Comparison of ENCODE assay signal across 10 cellular contexts in genomic region chr17:40906613-40907012, GRCh38. TPM values are rescaled to one million over a fixed set of nuclear protein-coding genes. Genes with fewer than 3 reads are reported as not detected.
"Had no signal": no experiment of that assay in that cellular context is flagged by ENCODE, and none has a peak within 500 bp of the region (broad histone marks: within the 10 kb centered on the region; RNA-seq: fewer than 3 reads in every experiment).

No MANE protein-coding gene starts in this region.

- H3K27ac ChIP-seq: HL-60, KMS-11 had no signal

- ATAC-seq: GM23338, HCT116, HepG2 had no signal

- H3K9me3 ChIP-seq: HAP-1 had no signal

- H3K36me3 ChIP-seq: HAP-1 had no signal

- H3K4me3 ChIP-seq: GM23338, HAP-1 had no signal

- DNase-seq: H7, KBM-7 had no signal

- H3K4me2 ChIP-seq: GM23338, KMS-11 had no signal

- H2AFZ ChIP-seq: GM23338 had no signal

- H3K9ac ChIP-seq: KMS-11 had no signal

RNA-seq across cellular contexts. Expression of gene KRT20, which starts 21.6 kb away (rescaled TPM):
- total RNA-seq: GM23338, H1, H7, HT1080 had no signal
- polyA plus RNA-seq: GM23338, H1 had no signal

RNA-seq across cellular contexts. Expression of gene KRT23, which starts 30.8 kb away (rescaled TPM):
- total RNA-seq: GM23338, H1, H7, HT1080 had no signal
- polyA plus RNA-seq: GM23338, H1 had no signal

RNA-seq across cellular contexts. Expression of gene KRT12, which starts 39.6 kb away (rescaled TPM):
- total RNA-seq: GM23338, H1, H7, HT1080 had no signal
- polyA plus RNA-seq: GM23338, H1 had no signal
